In the genomic region with DNA sequence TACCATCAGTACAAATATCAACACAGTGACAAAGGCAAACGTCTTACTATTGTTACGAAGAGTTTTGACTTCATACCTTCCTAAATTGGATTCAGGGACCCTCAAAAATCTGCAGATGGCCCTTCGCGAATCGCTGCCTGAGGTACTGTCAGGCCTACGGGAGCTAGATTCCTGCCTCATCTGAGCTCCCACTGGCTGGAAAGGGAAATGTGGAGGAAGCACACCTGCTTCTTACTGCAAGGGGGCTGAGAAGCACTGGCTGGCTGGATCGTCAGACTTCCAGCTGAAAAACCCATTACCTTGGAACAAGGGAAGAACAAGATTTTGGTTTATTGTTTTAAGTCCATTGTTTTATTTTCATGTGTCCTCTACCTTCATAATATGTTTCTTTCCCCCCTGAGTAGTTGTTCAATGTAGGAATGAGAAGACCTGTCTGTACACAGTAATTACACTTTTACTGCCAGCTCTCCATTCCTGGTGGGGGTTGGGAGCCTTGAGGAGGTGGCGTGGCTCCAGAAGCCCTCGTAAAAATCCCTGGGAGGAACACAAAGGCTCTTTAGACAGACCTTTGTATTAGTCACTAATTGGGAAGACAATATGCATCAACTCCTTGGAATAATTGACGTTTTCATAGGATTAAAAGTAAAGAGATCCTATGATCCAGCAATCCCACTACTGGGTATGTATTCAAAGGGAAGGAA, we compare ENCODE assay signal across 1 cellular context.
TF ChIP-seq lines count a peak whose summit lies in the region.

No MANE protein-coding gene starts in this region.

TF ChIP-seq in GM23338, 12 proteins besides CTCF, POLR2A, EP300 and RAD21 (continued from another document):
- TF ChIP-seq, protein P1, sequence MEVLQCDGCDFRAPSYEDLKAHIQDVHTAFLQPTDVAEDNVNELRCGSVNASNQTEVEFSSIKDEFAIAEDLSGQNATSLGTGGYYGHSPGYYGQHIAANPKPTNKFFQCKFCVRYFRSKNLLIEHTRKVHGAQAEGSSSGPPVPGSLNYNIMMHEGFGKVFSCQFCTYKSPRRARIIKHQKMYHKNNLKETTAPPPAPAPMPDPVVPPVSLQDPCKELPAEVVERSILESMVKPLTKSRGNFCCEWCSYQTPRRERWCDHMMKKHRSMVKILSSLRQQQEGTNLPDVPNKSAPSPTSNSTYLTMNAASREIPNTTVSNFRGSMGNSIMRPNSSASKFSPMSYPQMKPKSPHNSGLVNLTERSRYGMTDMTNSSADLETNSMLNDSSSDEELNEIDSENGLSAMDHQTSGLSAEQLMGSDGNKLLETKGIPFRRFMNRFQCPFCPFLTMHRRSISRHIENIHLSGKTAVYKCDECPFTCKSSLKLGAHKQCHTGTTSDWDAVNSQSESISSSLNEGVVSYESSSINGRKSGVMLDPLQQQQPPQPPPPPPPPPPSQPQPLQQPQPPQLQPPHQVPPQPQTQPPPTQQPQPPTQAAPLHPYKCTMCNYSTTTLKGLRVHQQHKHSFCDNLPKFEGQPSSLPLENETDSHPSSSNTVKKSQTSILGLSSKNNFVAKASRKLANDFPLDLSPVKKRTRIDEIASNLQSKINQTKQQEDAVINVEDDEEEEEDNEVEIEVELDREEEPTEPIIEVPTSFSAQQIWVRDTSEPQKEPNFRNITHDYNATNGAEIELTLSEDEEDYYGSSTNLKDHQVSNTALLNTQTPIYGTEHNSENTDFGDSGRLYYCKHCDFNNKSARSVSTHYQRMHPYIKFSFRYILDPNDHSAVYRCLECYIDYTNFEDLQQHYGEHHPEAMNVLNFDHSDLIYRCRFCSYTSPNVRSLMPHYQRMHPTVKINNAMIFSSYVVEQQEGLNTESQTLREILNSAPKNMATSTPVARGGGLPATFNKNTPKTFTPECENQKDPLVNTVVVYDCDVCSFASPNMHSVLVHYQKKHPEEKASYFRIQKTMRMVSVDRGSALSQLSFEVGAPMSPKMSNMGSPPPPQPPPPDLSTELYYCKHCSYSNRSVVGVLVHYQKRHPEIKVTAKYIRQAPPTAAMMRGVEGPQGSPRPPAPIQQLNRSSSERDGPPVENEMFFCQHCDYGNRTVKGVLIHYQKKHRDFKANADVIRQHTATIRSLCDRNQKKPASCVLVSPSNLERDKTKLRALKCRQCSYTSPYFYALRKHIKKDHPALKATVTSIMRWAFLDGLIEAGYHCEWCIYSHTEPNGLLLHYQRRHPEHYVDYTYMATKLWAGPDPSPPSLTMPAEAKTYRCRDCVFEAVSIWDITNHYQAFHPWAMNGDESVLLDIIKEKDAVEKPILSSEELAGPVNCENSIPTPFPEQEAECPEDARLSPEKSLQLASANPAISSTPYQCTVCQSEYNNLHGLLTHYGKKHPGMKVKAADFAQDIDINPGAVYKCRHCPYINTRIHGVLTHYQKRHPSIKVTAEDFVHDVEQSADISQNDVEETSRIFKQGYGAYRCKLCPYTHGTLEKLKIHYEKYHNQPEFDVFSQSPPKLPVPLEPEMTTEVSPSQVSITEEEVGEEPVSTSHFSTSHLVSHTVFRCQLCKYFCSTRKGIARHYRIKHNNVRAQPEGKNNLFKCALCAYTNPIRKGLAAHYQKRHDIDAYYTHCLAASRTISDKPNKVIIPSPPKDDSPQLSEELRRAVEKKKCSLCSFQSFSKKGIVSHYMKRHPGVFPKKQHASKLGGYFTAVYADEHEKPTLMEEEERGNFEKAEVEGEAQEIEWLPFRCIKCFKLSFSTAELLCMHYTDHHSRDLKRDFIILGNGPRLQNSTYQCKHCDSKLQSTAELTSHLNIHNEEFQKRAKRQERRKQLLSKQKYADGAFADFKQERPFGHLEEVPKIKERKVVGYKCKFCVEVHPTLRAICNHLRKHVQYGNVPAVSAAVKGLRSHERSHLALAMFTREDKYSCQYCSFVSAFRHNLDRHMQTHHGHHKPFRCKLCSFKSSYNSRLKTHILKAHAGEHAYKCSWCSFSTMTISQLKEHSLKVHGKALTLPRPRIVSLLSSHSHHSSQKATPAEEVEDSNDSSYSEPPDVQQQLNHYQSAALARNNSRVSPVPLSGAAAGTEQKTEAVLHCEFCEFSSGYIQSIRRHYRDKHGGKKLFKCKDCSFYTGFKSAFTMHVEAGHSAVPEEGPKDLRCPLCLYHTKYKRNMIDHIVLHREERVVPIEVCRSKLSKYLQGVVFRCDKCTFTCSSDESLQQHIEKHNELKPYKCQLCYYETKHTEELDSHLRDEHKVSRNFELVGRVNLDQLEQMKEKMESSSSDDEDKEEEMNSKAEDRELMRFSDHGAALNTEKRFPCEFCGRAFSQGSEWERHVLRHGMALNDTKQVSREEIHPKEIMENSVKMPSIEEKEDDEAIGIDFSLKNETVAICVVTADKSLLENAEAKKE (CRISPR knock-in tag; IDR thresholded peaks at IDR 0.05): no peak
- TF ChIP-seq POLR2AphosphoS5 (IDR thresholded peaks at IDR 0.05; ENCODE audit: low read depth): no peak
- TF ChIP-seq EZH2phosphoT487 (IDR thresholded peaks at IDR 0.05; ENCODE audit: unreplicated experiment): no peak
- TF ChIP-seq STAT1 (IDR thresholded peaks at IDR 0.05; ENCODE audit: unreplicated experiment): no peak
- no peak for TF ChIP-seq CREB1 (CRISPR knock-in tag; IDR thresholded peaks at IDR 0.05; ENCODE audit: low read depth)
- TF ChIP-seq ZNF114 (CRISPR knock-in tag; IDR thresholded peaks at IDR 0.05): no peak
- no peak for TF ChIP-seq JUNB (IDR thresholded peaks at IDR 0.05; ENCODE audit: unreplicated experiment)
- TF ChIP-seq ZNF331 (CRISPR knock-in tag; IDR thresholded peaks at IDR 0.05; ENCODE audit: low read depth): no peak
- TF ChIP-seq, protein P2, sequence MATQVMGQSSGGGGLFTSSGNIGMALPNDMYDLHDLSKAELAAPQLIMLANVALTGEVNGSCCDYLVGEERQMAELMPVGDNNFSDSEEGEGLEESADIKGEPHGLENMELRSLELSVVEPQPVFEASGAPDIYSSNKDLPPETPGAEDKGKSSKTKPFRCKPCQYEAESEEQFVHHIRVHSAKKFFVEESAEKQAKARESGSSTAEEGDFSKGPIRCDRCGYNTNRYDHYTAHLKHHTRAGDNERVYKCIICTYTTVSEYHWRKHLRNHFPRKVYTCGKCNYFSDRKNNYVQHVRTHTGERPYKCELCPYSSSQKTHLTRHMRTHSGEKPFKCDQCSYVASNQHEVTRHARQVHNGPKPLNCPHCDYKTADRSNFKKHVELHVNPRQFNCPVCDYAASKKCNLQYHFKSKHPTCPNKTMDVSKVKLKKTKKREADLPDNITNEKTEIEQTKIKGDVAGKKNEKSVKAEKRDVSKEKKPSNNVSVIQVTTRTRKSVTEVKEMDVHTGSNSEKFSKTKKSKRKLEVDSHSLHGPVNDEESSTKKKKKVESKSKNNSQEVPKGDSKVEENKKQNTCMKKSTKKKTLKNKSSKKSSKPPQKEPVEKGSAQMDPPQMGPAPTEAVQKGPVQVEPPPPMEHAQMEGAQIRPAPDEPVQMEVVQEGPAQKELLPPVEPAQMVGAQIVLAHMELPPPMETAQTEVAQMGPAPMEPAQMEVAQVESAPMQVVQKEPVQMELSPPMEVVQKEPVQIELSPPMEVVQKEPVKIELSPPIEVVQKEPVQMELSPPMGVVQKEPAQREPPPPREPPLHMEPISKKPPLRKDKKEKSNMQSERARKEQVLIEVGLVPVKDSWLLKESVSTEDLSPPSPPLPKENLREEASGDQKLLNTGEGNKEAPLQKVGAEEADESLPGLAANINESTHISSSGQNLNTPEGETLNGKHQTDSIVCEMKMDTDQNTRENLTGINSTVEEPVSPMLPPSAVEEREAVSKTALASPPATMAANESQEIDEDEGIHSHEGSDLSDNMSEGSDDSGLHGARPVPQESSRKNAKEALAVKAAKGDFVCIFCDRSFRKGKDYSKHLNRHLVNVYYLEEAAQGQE (IDR thresholded peaks at IDR 0.05; ENCODE audit: unreplicated experiment): no peak
- no peak for TF ChIP-seq NANOG (IDR thresholded peaks at IDR 0.05; ENCODE audit: borderline replicate concordance)
